Comparison of ENCODE assay signal across 3 cellular contexts in genomic region chr18:11343096-11343495, GRCh38.
"Had no signal": no experiment of that assay in that cellular context is flagged by ENCODE, and none has a peak within 500 bp of the region (broad histone marks: within the 10 kb centered on the region; RNA-seq: fewer than 3 reads in every experiment).

No MANE protein-coding gene starts in this region.

- DNase-seq: GDM1, GF-D8 had no signal

- H3K4me3 ChIP-seq: GM12878 had no signal
